In genomic region chr12:119649202-119649808, GRCh38 we compare ENCODE assay signal across 9 cellular contexts. TPM values are rescaled to one million over a fixed set of nuclear protein-coding genes. Genes with fewer than 3 reads are reported as not detected.
DNase-seq lines count a peak whose midpoint lies in the region; ATAC-seq and TF ChIP-seq lines count a peak whose summit lies in the region.
"Had no signal": no experiment of that assay in that cellular context is flagged by ENCODE, and none has a peak within 500 bp of the region (broad histone marks: within the 10 kb centered on the region; RNA-seq: fewer than 3 reads in every experiment).

No MANE protein-coding gene starts in this region.

- H3K4me1 Mint-ChIP-seq in activated CD8-positive, alpha-beta T cell treated with anti-CD3 and anti-CD28 coated beads for 36 hours (ENCODE audit: low read depth), result peaks cover 3% of the 10 kb centered on the region
- H3K4me1 Mint-ChIP-seq in activated CD8-positive, alpha-beta T cell treated with anti-CD3 and anti-CD28 coated beads, Interleukin-2, amount 10 ng/mL, durations not matched to agents 7 days and 5 days (ENCODE audit: low read depth), result no peaks in the 10 kb centered on the region
- H3K4me1 Mint-ChIP-seq: activated naive CD4-positive, alpha-beta T cell treated with anti-CD3 and anti-CD28 coated beads, Interleukin-2, amount 50 U/mL, for 24 hours had no signal

- no peaks in the 10 kb centered on the region for H3K27me3 Mint-ChIP-seq in activated CD8-positive, alpha-beta T cell treated with anti-CD3 and anti-CD28 coated beads for 36 hours
- H3K27me3 Mint-ChIP-seq in activated CD8-positive, alpha-beta T cell treated with anti-CD3 and anti-CD28 coated beads, Interleukin-2, amount 10 ng/mL, durations not matched to agents 7 days and 5 days (ENCODE audit: low read depth), result peaks cover 2% of the 10 kb centered on the region

- peaks cover 3 to 8% (median 4%) of the 10 kb centered on the region in 4 donors for H3K9me3 ChIP-seq in upper lobe of left lung

- no peak for TF ChIP-seq POLR2A in upper lobe of left lung (IDR thresholded peaks at IDR 0.05)

- no peaks in the 10 kb centered on the region for H3K36me3 ChIP-seq in upper lobe of left lung

- 60 to 70% methylated on average over 4 of the region's 4 CpGs for WGBS in upper lobe of left lung, 2 donors

- ATAC-seq in activated CD8-positive, alpha-beta T cell treated with anti-CD3 and anti-CD28 coated beads for 36 hours, result no peak
- ATAC-seq in activated CD8-positive, alpha-beta T cell treated with anti-CD3 and anti-CD28 coated beads, Interleukin-2, amount 10 ng/mL, durations not matched to agents 7 days and 5 days, result no peak
- ATAC-seq in upper lobe of left lung (ENCODE audit: low FRiP score in 2 of 2) (no peak), HG03095 (IDR thresholded peaks at IDR 0.05; ENCODE audit: unreplicated experiment) (no peak)

- H3K27ac ChIP-seq in upper lobe of left lung, result no peak overlapping the region

- no peak for DNase-seq in activated CD8-positive, alpha-beta T cell treated with anti-CD3 and anti-CD28 coated beads for 36 hours
- no peak for DNase-seq in activated CD8-positive, alpha-beta T cell treated with anti-CD3 and anti-CD28 coated beads, Interleukin-2, amount 10 ng/mL, durations not matched to agents 7 days and 5 days
- DNase-seq in NCI-H748 treated with DMSO at 0.1 percent for 48 hours (lab: John Stamatoyannopoulos, UW), result peak; percentile 34
- peak; percentile 4 for DNase-seq in fibroblast of peridontal ligament (ENCODE audit: extremely low read depth)
- DNase-seq in upper lobe of left lung, result no peak
- no peak for DNase-seq in NCI-H187 treated with DMSO at 0.1 percent for 48 hours (lab: John Stamatoyannopoulos, UW)
- DNase-seq in NK-92 treated with Interleukin-12 subunit alpha and Interleukin-12 subunit beta, amount 100 ng/mL, for 24 hours (lab: John Stamatoyannopoulos, UW), result no peak

- CTCF ChIA-PET in activated CD8-positive, alpha-beta T cell treated with anti-CD3 and anti-CD28 coated beads for 36 hours (lab: Charles Lee), result interaction anchor here (0.6 to 2.7 kb wide), 18 partner anchors 10 to 318 kb away, joined by 3 to 16 read pairs (median 4); no protein-coding TSS in a partner anchor
- CTCF ChIA-PET in activated CD8-positive, alpha-beta T cell treated with anti-CD3 and anti-CD28 coated beads, Interleukin-2, amount 10 ng/mL, durations not matched to agents 7 days and 5 days (lab: Charles Lee), result interaction anchor here (0.7 to 3.5 kb wide), 10 partner anchors 9 to 205 kb away, joined by 3 to 14 read pairs (median 5); partner anchors contain the start of gene PRKAB1

- POLR2A ChIA-PET in activated CD8-positive, alpha-beta T cell treated with anti-CD3 and anti-CD28 coated beads for 36 hours (lab: Charles Lee), result no interaction called here
- POLR2A ChIA-PET in activated CD8-positive, alpha-beta T cell treated with anti-CD3 and anti-CD28 coated beads, Interleukin-2, amount 10 ng/mL, durations not matched to agents 7 days and 5 days (lab: Charles Lee), result no interaction called here

- peaks cover 15% of the 10 kb centered on the region for H3K9me3 Mint-ChIP-seq in activated CD8-positive, alpha-beta T cell treated with anti-CD3 and anti-CD28 coated beads for 36 hours
- H3K9me3 Mint-ChIP-seq in activated CD8-positive, alpha-beta T cell treated with anti-CD3 and anti-CD28 coated beads, Interleukin-2, amount 10 ng/mL, durations not matched to agents 7 days and 5 days (ENCODE audit: insufficient read depth), result peaks cover 10% of the 10 kb centered on the region

- no peak overlapping the region for H3K4me3 ChIP-seq in upper lobe of left lung

- no peak overlapping the region for H3K4me3 Mint-ChIP-seq in activated CD8-positive, alpha-beta T cell treated with anti-CD3 and anti-CD28 coated beads for 36 hours
- H3K4me3 Mint-ChIP-seq in activated CD8-positive, alpha-beta T cell treated with anti-CD3 and anti-CD28 coated beads, Interleukin-2, amount 10 ng/mL, durations not matched to agents 7 days and 5 days, result no peak overlapping the region
- H3K4me3 Mint-ChIP-seq: activated naive CD4-positive, alpha-beta T cell treated with anti-CD3 and anti-CD28 coated beads, Interleukin-2, amount 50 U/mL, for 24 hours had no signal

- no peaks in the 10 kb centered on the region for H3K4me1 ChIP-seq in upper lobe of left lung

- no peaks in the 10 kb centered on the region for H3K27me3 ChIP-seq in upper lobe of left lung

- H3K36me3 Mint-ChIP-seq in activated CD8-positive, alpha-beta T cell treated with anti-CD3 and anti-CD28 coated beads for 36 hours (ENCODE audit: low read depth), result peaks cover 4% of the 10 kb centered on the region
- no peaks in the 10 kb centered on the region for H3K36me3 Mint-ChIP-seq in activated CD8-positive, alpha-beta T cell treated with anti-CD3 and anti-CD28 coated beads, Interleukin-2, amount 10 ng/mL, durations not matched to agents 7 days and 5 days (ENCODE audit: low read depth)
- H3K36me3 Mint-ChIP-seq: activated naive CD4-positive, alpha-beta T cell treated with anti-CD3 and anti-CD28 coated beads, Interleukin-2, amount 50 U/mL, for 24 hours had no signal

- intact Hi-C loops in activated CD8-positive, alpha-beta T cell treated with anti-CD3 and anti-CD28 coated beads for 36 hours (cut with micrococcal nuclease), result loop anchor here (10.0 kb wide), 1 partner anchor 205 kb away; no protein-coding TSS in a partner anchor

- TF ChIP-seq CTCF in activated CD8-positive, alpha-beta T cell treated with anti-CD3 and anti-CD28 coated beads for 36 hours (IDR thresholded peaks at IDR 0.05), result peak; percentile 88
- peak; percentile 16 to 56 (median 50) for TF ChIP-seq CTCF in upper lobe of left lung (IDR thresholded peaks at IDR 0.05)

- no peak for TF ChIP-seq EP300 in upper lobe of left lung (IDR thresholded peaks at IDR 0.05)

- H3K27ac Mint-ChIP-seq in activated CD8-positive, alpha-beta T cell treated with anti-CD3 and anti-CD28 coated beads for 36 hours, result no peak overlapping the region
- no peak overlapping the region for H3K27ac Mint-ChIP-seq in activated CD8-positive, alpha-beta T cell treated with anti-CD3 and anti-CD28 coated beads, Interleukin-2, amount 10 ng/mL, durations not matched to agents 7 days and 5 days
- H3K27ac Mint-ChIP-seq: activated naive CD4-positive, alpha-beta T cell treated with anti-CD3 and anti-CD28 coated beads, Interleukin-2, amount 50 U/mL, for 24 hours had no signal

RNA-seq across cellular contexts. Expression of gene PRKAB1, which starts 18.6 kb away (rescaled TPM):
- 10 to 100 TPM; 21.0 to 24.8 TPM for total RNA-seq in activated CD8-positive, alpha-beta T cell treated with anti-CD3 and anti-CD28 coated beads for 36 hours
- total RNA-seq in activated CD8-positive, alpha-beta T cell treated with anti-CD3 and anti-CD28 coated beads, Interleukin-2, amount 10 ng/mL, durations not matched to agents 7 days and 5 days, result 10 to 100 TPM; 31.7 to 33.1 TPM
- total RNA-seq in upper lobe of left lung, result 10 to 100 TPM; 44.2 to 90.3 (median 62.9) TPM

RNA-seq across cellular contexts. Expression of gene TMEM233, which starts 55.7 kb away (rescaled TPM):
- not detected for total RNA-seq in activated CD8-positive, alpha-beta T cell treated with anti-CD3 and anti-CD28 coated beads for 36 hours
- total RNA-seq in activated CD8-positive, alpha-beta T cell treated with anti-CD3 and anti-CD28 coated beads, Interleukin-2, amount 10 ng/mL, durations not matched to agents 7 days and 5 days, result not detected
- 1 to 10 TPM in 1 of 6 donors, under 1 TPM in 3, not detected in 2; 0.11 to 1.1 (median 0.44) TPM for total RNA-seq in upper lobe of left lung

Comparison
In these comparisons a context has a peak if more than half of its experiments do, and no peak if none do; other contexts are left out.
1. DNase-seq: peak in NCI-H748 treated with DMSO at 0.1 percent for 48 hours (single experiment) and fibroblast of peridontal ligament (single experiment); none in activated CD8-positive, alpha-beta T cell treated with anti-CD3 and anti-CD28 coated beads for 36 hours (single experiment), activated CD8-positive, alpha-beta T cell treated with anti-CD3 and anti-CD28 coated beads, Interleukin-2, amount 10 ng/mL, durations not matched to agents 7 days and 5 days (single experiment), upper lobe of left lung (0 of 2), NCI-H187 treated with DMSO at 0.1 percent for 48 hours (single experiment) and NK-92 treated with Interleukin-12 subunit alpha and Interleukin-12 subunit beta, amount 100 ng/mL, for 24 hours (single experiment).